8 cellular contexts compared by ENCODE assay signal in genomic region chrX:120244395-120244734, GRCh38. TPM values are rescaled to one million over a fixed set of nuclear protein-coding genes. Genes with fewer than 3 reads are reported as not detected.
DNase-seq lines count a peak whose midpoint lies in the region; ATAC-seq and TF ChIP-seq lines count a peak whose summit lies in the region.

No MANE protein-coding gene starts in this region.

- H3K4me3 Mint-ChIP-seq in endothelial cell (ENCODE audit: unreplicated experiment) = peak overlapping the region; percentile 99

- H3K4me1 ChIP-seq in neutrophil (ENCODE audit: control insufficient read depth in 1 of 2, insufficient read depth in 1 of 2, low read depth in 1 of 2, low read length in 1 of 2) = peaks cover 5 to 6% of the 10 kb centered on the region in 2 experiments

- no peaks in the 10 kb centered on the region for H3K36me3 Mint-ChIP-seq in endothelial cell (ENCODE audit: low read depth, unreplicated experiment)

- H3K9me3 Mint-ChIP-seq in endothelial cell (ENCODE audit: unreplicated experiment) = no peaks in the 10 kb centered on the region

- H3K36me3 ChIP-seq in neutrophil = no peaks in the 10 kb centered on the region

- H3K27me3 ChIP-seq in neutrophil = no peaks in the 10 kb centered on the region

- peaks cover 8% of the 10 kb centered on the region for H3K4me1 Mint-ChIP-seq in endothelial cell (ENCODE audit: unreplicated experiment)

- H3K9me3 ChIP-seq in neutrophil = no peaks in the 10 kb centered on the region

- H3K27ac Mint-ChIP-seq in endothelial cell (ENCODE audit: unreplicated experiment) = peak overlapping the region; percentile 94

- ATAC-seq in GM21423 (IDR thresholded peaks at IDR 0.05; ENCODE audit: unreplicated experiment) = peak; percentile 20

- DNase-seq in LNCaP clone FGC (ENCODE audit: low read depth) (no peak), endothelial cell (ENCODE audit: low spot score) (no peak), H4 (ENCODE audit: low spot score) (no peak), SKM-1 treated with dmso at 0.1 percent for 144 hours (lab: John Stamatoyannopoulos, UW; ENCODE audit: unreplicated experiment) (no peak), SIG-M5 treated with dmso at 0.1 percent for 504 hours (lab: John Stamatoyannopoulos, UW; ENCODE audit: unreplicated experiment) (no peak)
- DNase-seq in stimulated activated naive CD4-positive, alpha-beta T cell treated with Interleukin-2 at 50 U/mL for 16 hours (lab: John Stamatoyannopoulos, UW) = no peak

- TF ChIP-seq CTCF in LNCaP clone FGC (IDR thresholded peaks at IDR 0.05; ENCODE audit: control insufficient read depth, extremely low read depth, insufficient read depth) (no peak), endothelial cell (IDR thresholded peaks at IDR 0.05; ENCODE audit: unreplicated experiment) (no peak), neutrophil (IDR thresholded peaks at IDR 0.05) (no peak)

- H3K27ac ChIP-seq in neutrophil = peak overlapping the region; percentile 76

- peaks cover 3% of the 10 kb centered on the region for H3K27me3 Mint-ChIP-seq in endothelial cell (ENCODE audit: unreplicated experiment)

- peak overlapping the region; percentile 80 for H3K4me3 ChIP-seq in LNCaP clone FGC (ENCODE audit: low read depth, low read length)
- H3K4me3 ChIP-seq in neutrophil (ENCODE audit: low read depth in 1 of 2, low read length in 1 of 2) = peak overlapping the region; percentile 68 to 69

RNA-seq across cellular contexts. Expression of gene ZBTB33, which starts 6.2 kb away (rescaled TPM):
- total RNA-seq in endothelial cell (ENCODE audit: unreplicated experiment) = 21.0 TPM
- 15.0 and 23.8 TPM in 2 replicates for total RNA-seq in H4 (2014; rRNA removed; shearing (Covaris generic))
